10 cellular contexts compared by ENCODE assay signal in genomic region chr20:62653373-62653772, GRCh38. TPM values are rescaled to one million over a fixed set of nuclear protein-coding genes. Genes with fewer than 3 reads are reported as not detected.
A peak's percentile ranks its signal among the peaks of the same experiment; 100 is the strongest.
DNase-seq lines count a peak whose midpoint lies in the region; ATAC-seq, FAIRE-seq and TF ChIP-seq lines count a peak whose summit lies in the region.
"Had no signal": no experiment of that assay in that cellular context is flagged by ENCODE, and none has a peak within 500 bp of the region (broad histone marks: within the 10 kb centered on the region; RNA-seq: fewer than 3 reads in every experiment).

No MANE protein-coding gene starts in this region.

- peak overlapping the region; percentile 57 to 71 for H3K27ac Mint-ChIP-seq in T-cell
- peak overlapping the region; percentile 67 for H3K27ac Mint-ChIP-seq in stimulated activated memory B cell treated with anti-CD40 and anti-IgM and Interleukin-4, amounts not matched to agents 10 μg/mL and 1 μg/mL and 100 μg/mL, for 72 hours
- no peak overlapping the region for H3K27ac Mint-ChIP-seq in endodermal cell

- in situ Hi-C loops in HepG2 (cut with HindIII; ENCODE audit: extremely low pct_ligation_motif_present, low pct_unique_long_range_greater_than_20kb) = no loop called here

- intact Hi-C loops in HepG2 (cut with micrococcal nuclease; ENCODE audit: unreplicated experiment) = no loop called here

- no peak overlapping the region for H2AFZ ChIP-seq in HepG2 (ENCODE audit: low read length)

- H3K4me3 Mint-ChIP-seq in T-cell = no peak overlapping the region
- H3K4me3 Mint-ChIP-seq in stimulated activated memory B cell treated with anti-CD40 and anti-IgM and Interleukin-4, amounts not matched to agents 10 μg/mL and 1 μg/mL and 100 μg/mL, for 72 hours = no peak overlapping the region
- H3K4me3 Mint-ChIP-seq in endodermal cell = no peak overlapping the region
- H3K4me3 Mint-ChIP-seq: neural crest cell had no signal

- WGBS in HepG2 (ENCODE audit: low lambda C conversion rate) = 88% methylated on average over 12 of the region's 12 CpGs
- 81 to 87% methylated on average over 9 to 12 of the region's 12 CpGs for WGBS in endodermal cell (ENCODE audit: insufficient coverage in 1 of 2, insufficient read length in 1 of 2), 2 experiments

- no peaks in the 10 kb centered on the region for H3K27me3 Mint-ChIP-seq in T-cell
- H3K27me3 Mint-ChIP-seq in stimulated activated memory B cell treated with anti-CD40 and anti-IgM and Interleukin-4, amounts not matched to agents 10 μg/mL and 1 μg/mL and 100 μg/mL, for 72 hours = no peaks in the 10 kb centered on the region
- no peaks in the 10 kb centered on the region for H3K27me3 Mint-ChIP-seq in endodermal cell (ENCODE audit: insufficient read depth)

- peak overlapping the region; percentile 74; the same call in 1 of the 2 replicates for H3K9ac ChIP-seq in HepG2 (ENCODE audit: insufficient read depth, low read depth, low read length)
- no peak overlapping the region for H3K9ac ChIP-seq in endodermal cell (ENCODE audit: extremely low read depth, low read length, poor library complexity, severe bottlenecking)

- H3K27me3 ChIP-seq in DOHH2 (ENCODE audit: control insufficient read depth, low read length) (no peaks in the 10 kb centered on the region), HepG2 (ENCODE audit: control insufficient read depth in 1 of 2, insufficient read depth in 2 of 2, low read length in 2 of 2) (no peaks in the 10 kb centered on the region), endodermal cell (ENCODE audit: control insufficient read depth, insufficient read depth, low read length, poor library complexity, severe bottlenecking) (no peaks in the 10 kb centered on the region)

- TF ChIP-seq POLR2A in HepG2 (IDR thresholded peaks at IDR 0.05; ENCODE audit: insufficient read depth in 1 of 2, low read depth in 2 of 2, low read length in 2 of 2) = no peak

- H3K79me2 ChIP-seq in DOHH2 (ENCODE audit: control insufficient read depth, low read length) (peaks cover 95% of the 10 kb centered on the region), HepG2 (ENCODE audit: insufficient read depth, low read length) (peaks cover 50% of the 10 kb centered on the region)

- no peak for DNase-seq in T-cell
- DNase-seq in HepG2 (ENCODE audit: low spot score) = no peak
- DNase-seq in epidermal melanocyte (ENCODE audit: insufficient read length, low spot score) = no peak
- no peak for DNase-seq in SIG-M5 (lab: John Stamatoyannopoulos, UW)
- DNase-seq in endodermal cell = no peak

- peaks cover 21 to 36% (median 33%) of the 10 kb centered on the region in 3 donors for H3K4me1 Mint-ChIP-seq in T-cell
- H3K4me1 Mint-ChIP-seq in stimulated activated memory B cell treated with anti-CD40 and anti-IgM and Interleukin-4, amounts not matched to agents 10 μg/mL and 1 μg/mL and 100 μg/mL, for 72 hours = peaks cover 62% of the 10 kb centered on the region
- peaks cover 5% of the 10 kb centered on the region for H3K4me1 Mint-ChIP-seq in endodermal cell

- H3K4me2 ChIP-seq in DOHH2 (ENCODE audit: low read length) = peak overlapping the region; percentile 80
- no peak overlapping the region for H3K4me2 ChIP-seq in HepG2 (ENCODE audit: low read depth, low read length)

- H3K27ac ChIP-seq in DOHH2 (ENCODE audit: low read depth, low read length) (peak overlapping the region; percentile 96), HepG2 (ENCODE audit: extremely low read length, insufficient read depth, low read length) (no peak overlapping the region), endodermal cell (ENCODE audit: low read depth, low read length) (no peak overlapping the region)

- H3K36me3 Mint-ChIP-seq in T-cell (no peaks in the 10 kb centered on the region), endodermal cell (ENCODE audit: low read depth) (no peaks in the 10 kb centered on the region)
- peaks cover 5% of the 10 kb centered on the region for H3K36me3 Mint-ChIP-seq in stimulated activated memory B cell treated with anti-CD40 and anti-IgM and Interleukin-4, amounts not matched to agents 10 μg/mL and 1 μg/mL and 100 μg/mL, for 72 hours

- H3K4me1 ChIP-seq in DOHH2 (ENCODE audit: control insufficient read depth, low read length) = peaks cover 72% of the 10 kb centered on the region
- peaks cover 33% of the 10 kb centered on the region for H3K4me1 ChIP-seq in HepG2 (ENCODE audit: insufficient read depth, low read length)
- no peaks in the 10 kb centered on the region for H3K4me1 ChIP-seq in endodermal cell (ENCODE audit: control insufficient read depth, insufficient read depth, low read length)

- no peak for FAIRE-seq in HepG2 (lab: Jason Lieb, UNC)

- H3K36me3 ChIP-seq in DOHH2 (ENCODE audit: control insufficient read depth, low read length) = peaks cover 85% of the 10 kb centered on the region
- H3K36me3 ChIP-seq in HepG2 (replicated peaks in 1 of 2; ENCODE audit: control insufficient read depth in 1 of 2, insufficient read depth in 2 of 2, low read length in 2 of 2) = peaks cover 6 to 61% of the 10 kb centered on the region in 2 experiments; a peak in 4 of 5 replicates
- no peaks in the 10 kb centered on the region for H3K36me3 ChIP-seq in endodermal cell (ENCODE audit: control insufficient read depth, insufficient read depth, low read length)

- no peaks in the 10 kb centered on the region for H3K9me3 ChIP-seq in DOHH2 (ENCODE audit: control insufficient read depth, insufficient read depth, low read length)
- H3K9me3 ChIP-seq in HepG2 (ENCODE audit: low read length) = no peaks in the 10 kb centered on the region
- no peaks in the 10 kb centered on the region for H3K9me3 ChIP-seq in endodermal cell (ENCODE audit: control insufficient read depth, low read length)

- no peaks in the 10 kb centered on the region for H3K9me3 Mint-ChIP-seq in T-cell
- no peaks in the 10 kb centered on the region for H3K9me3 Mint-ChIP-seq in stimulated activated memory B cell treated with anti-CD40 and anti-IgM and Interleukin-4, amounts not matched to agents 10 μg/mL and 1 μg/mL and 100 μg/mL, for 72 hours
- H3K9me3 Mint-ChIP-seq in endodermal cell = no peaks in the 10 kb centered on the region
- H3K9me3 Mint-ChIP-seq: neural crest cell had no signal

- no peak for TF ChIP-seq RAD21 in HepG2 (CRISPR knock-in tag; IDR thresholded peaks at IDR 0.05)

- CTCF ChIA-PET in T-cell (lab: Charles Lee) = interaction anchor here in 1 of 2 donors (0.6 kb wide), 1 partner anchor 11 kb away, joined by 3 read pairs; no protein-coding TSS in a partner anchor
- CTCF ChIA-PET in HepG2 (lab: Yijun Ruan, JAX; ENCODE audit: low intra/inter-chr PET ratio, low total read pairs) = no interaction called here

- POLR2A ChIA-PET in T-cell (lab: Charles Lee) (no interaction called here), HepG2 (lab: Yijun Ruan, JAX) (interaction anchor here (0.8 to 3.7 kb wide), 5 partner anchors 13 to 286 kb away, joined by 4 to 36 read pairs (median 4); partner anchors contain the start of gene OGFR)

- H3K9me2 ChIP-seq in DOHH2 (replicated peaks; ENCODE audit: control insufficient read depth, low read length) = no peaks in the 10 kb centered on the region

- no peak overlapping the region; the same call in 1 of the 2 replicates for H3K4me3 ChIP-seq in DOHH2 (ENCODE audit: low read length)
- no peak overlapping the region for H3K4me3 ChIP-seq in HepG2 (replicated peaks in 1 of 3; ENCODE audit: insufficient read depth in 1 of 3, low read depth in 2 of 3, low read length in 3 of 3)
- no peak overlapping the region for H3K4me3 ChIP-seq in endodermal cell (ENCODE audit: low read length)

- H3F3A ChIP-seq in DOHH2 (ENCODE audit: control insufficient read depth, insufficient read depth) = peaks cover 21% of the 10 kb centered on the region

- TF ChIP-seq EP300 in HepG2 (IDR thresholded peaks at IDR 0.05; ENCODE audit: low read depth in 2 of 2, low read length in 2 of 2) (no peak), HepG2 (CRISPR knock-in tag; IDR thresholded peaks at IDR 0.05; ENCODE audit: borderline replicate concordance) (no peak)

- no peak for ATAC-seq in T-cell (replicated peaks in 1 of 4)
- ATAC-seq in HepG2 = no peak
- ATAC-seq in stimulated activated memory B cell treated with anti-CD40 and anti-IgM and Interleukin-4, amounts not matched to agents 10 μg/mL and 1 μg/mL and 100 μg/mL, for 72 hours = no peak
- ATAC-seq in GM21528 (IDR thresholded peaks at IDR 0.05; ENCODE audit: low FRiP score, unreplicated experiment) = no peak

- H4K20me1 ChIP-seq in DOHH2 (ENCODE audit: control insufficient read depth, insufficient read depth, low read depth, low read length) = peaks cover 25% of the 10 kb centered on the region; the same call in 1 of the 2 replicates
- no peaks in the 10 kb centered on the region for H4K20me1 ChIP-seq in HepG2 (ENCODE audit: insufficient read depth, low read length)

- TF ChIP-seq CTCF in DOHH2 (IDR thresholded peaks at IDR 0.05; ENCODE audit: low read depth, low read length, poor library complexity, severe bottlenecking) (no peak), HepG2 (CRISPR knock-in tag; IDR thresholded peaks at IDR 0.05) (no peak), endodermal cell (conservative IDR thresholded peaks at IDR 0.05) (no peak)

- BruUV-seq in HepG2 (replicated peaks; lab: Mats Ljungman, UMichigan) = no TSS peak

RNA-seq across cellular contexts. Expression of gene SLCO4A1, which starts 11.1 kb away (rescaled TPM):
- total RNA-seq in T-cell (1 to 10 TPM in 4 of 5 donors, under 1 TPM in 1; 0.98 to 7.2 (median 5.4) TPM), HepG2 (2016; rRNA removed; fragmentation: Illumina TruSeq; extraction: Trizol) (23.8 and 55.5 TPM in 2 replicates), endodermal cell (1 to 10 TPM; 2.9 to 5.0 TPM)
- total RNA-seq in HepG2 (2016; cell fraction: cytosol; rRNA removed; fragmentation: Illumina TruSeq; extraction: Trizol; ENCODE audit: low read depth) = 21.3 and 22.4 TPM in 2 replicates
- 20.7 and 58.6 TPM in 2 replicates for total RNA-seq in HepG2 (2016; cell fraction: insoluble cytoplasmic fraction; rRNA removed; fragmentation: Illumina TruSeq; extraction: Trizol)
- 31.3 and 32.0 TPM in 2 replicates for total RNA-seq in HepG2 (2016; cell fraction: membrane; rRNA removed; fragmentation: Illumina TruSeq; extraction: Trizol)
- total RNA-seq in HepG2 (2016; cell fraction: nucleus; rRNA removed; fragmentation: Illumina TruSeq; extraction: Trizol) = 55.7 and 65.4 TPM in 2 replicates
- 91.3 and 112 TPM in 2 replicates for polyA plus RNA-seq in HepG2 (2011; rRNA removed)
- polyA plus RNA-seq in HepG2 (2011; cell fraction: cytosol; rRNA removed) = 53.2 and 96.9 TPM in 2 replicates
- polyA plus RNA-seq in HepG2 (2011; cell fraction: nucleus; rRNA removed) = 133 and 239 TPM in 2 replicates
- 48.1 and 97.6 TPM in 2 replicates for polyA plus RNA-seq in HepG2 (2012)
- 14.3 and 17.6 TPM in 2 replicates for polyA plus RNA-seq in HepG2 (2016; cell fraction: cytosol; fragmentation: Illumina TruSeq; extraction: Trizol; ENCODE audit: low read depth)
- 25.9 and 26.2 TPM in 2 replicates for polyA plus RNA-seq in HepG2 (2016; cell fraction: insoluble cytoplasmic fraction; fragmentation: Illumina TruSeq; extraction: Trizol; ENCODE audit: low read depth)
- polyA plus RNA-seq in HepG2 (2016; cell fraction: membrane; fragmentation: Illumina TruSeq; extraction: Trizol; ENCODE audit: low read depth) = 21.9 and 22.4 TPM in 2 replicates
- polyA plus RNA-seq in HepG2 (2016; cell fraction: nucleus; fragmentation: Illumina TruSeq; extraction: Trizol; ENCODE audit: insufficient read depth, low read depth) = 114 and 125 TPM in 2 replicates
- polyA minus RNA-seq in HepG2 (2011; rRNA and poly(A)+ RNA removed; ENCODE audit: low replicate concordance) = 44.0 and 104 TPM in 2 replicates
- polyA minus RNA-seq in HepG2 (2011; cell fraction: cytosol; rRNA and poly(A)+ RNA removed) = 27.7 and 39.2 TPM in 2 replicates
- polyA minus RNA-seq in HepG2 (2011; cell fraction: nucleus; rRNA and poly(A)+ RNA removed) = 31.2 and 42.4 TPM in 2 replicates
- polyA plus RNA-seq in endodermal cell (2013, experiment 1 of 2) = 2.0 TPM
- 1.7 TPM for polyA plus RNA-seq in endodermal cell (2013, experiment 2 of 2)

RNA-seq across cellular contexts. Expression of gene NTSR1, which starts 55.3 kb away (rescaled TPM):
- total RNA-seq in T-cell (under 1 TPM in 3 of 5 donors, not detected in 2; 0.33 to 0.63 (median 0.53) TPM), HepG2 (2016; rRNA removed; fragmentation: Illumina TruSeq; extraction: Trizol) (0.09 TPM in 1 of 2 replicates, not detected in the other), endodermal cell (under 1 TPM; 0.11 to 0.62 TPM)
- not detected in 2 replicates for total RNA-seq in HepG2 (2016; cell fraction: cytosol; rRNA removed; fragmentation: Illumina TruSeq; extraction: Trizol; ENCODE audit: low read depth)
- 0.04 TPM in 1 of 2 replicates, not detected in the other for total RNA-seq in HepG2 (2016; cell fraction: insoluble cytoplasmic fraction; rRNA removed; fragmentation: Illumina TruSeq; extraction: Trizol)
- total RNA-seq in HepG2 (2016; cell fraction: membrane; rRNA removed; fragmentation: Illumina TruSeq; extraction: Trizol) = 0.09 TPM in 1 of 2 replicates, not detected in the other
- total RNA-seq in HepG2 (2016; cell fraction: nucleus; rRNA removed; fragmentation: Illumina TruSeq; extraction: Trizol) = 0.12 TPM in 1 of 2 replicates, not detected in the other
- polyA plus RNA-seq in HepG2 (2011; rRNA removed) = 0.12 and 0.17 TPM in 2 replicates
- 0.09 and 0.12 TPM in 2 replicates for polyA plus RNA-seq in HepG2 (2011; cell fraction: cytosol; rRNA removed)
- polyA plus RNA-seq in HepG2 (2011; cell fraction: nucleus; rRNA removed) = 0.38 and 0.51 TPM in 2 replicates
- 0.09 and 0.19 TPM in 2 replicates for polyA plus RNA-seq in HepG2 (2012)
- polyA plus RNA-seq in HepG2 (2016; cell fraction: cytosol; fragmentation: Illumina TruSeq; extraction: Trizol; ENCODE audit: low read depth) = not detected in 2 replicates
- 0.08 TPM in 1 of 2 replicates, not detected in the other for polyA plus RNA-seq in HepG2 (2016; cell fraction: insoluble cytoplasmic fraction; fragmentation: Illumina TruSeq; extraction: Trizol; ENCODE audit: low read depth)
- polyA plus RNA-seq in HepG2 (2016; cell fraction: membrane; fragmentation: Illumina TruSeq; extraction: Trizol; ENCODE audit: low read depth) = 0.05 TPM in 1 of 2 replicates, not detected in the other
- polyA plus RNA-seq in HepG2 (2016; cell fraction: nucleus; fragmentation: Illumina TruSeq; extraction: Trizol; ENCODE audit: insufficient read depth, low read depth) = 0.35 and 0.41 TPM in 2 replicates
- polyA minus RNA-seq in HepG2 (2011; rRNA and poly(A)+ RNA removed; ENCODE audit: low replicate concordance) = 0.24 TPM in 1 of 2 replicates, not detected in the other
- not detected in 2 replicates for polyA minus RNA-seq in HepG2 (2011; cell fraction: cytosol; rRNA and poly(A)+ RNA removed)
- 0.12 and 0.13 TPM in 2 replicates for polyA minus RNA-seq in HepG2 (2011; cell fraction: nucleus; rRNA and poly(A)+ RNA removed)
- polyA plus RNA-seq in endodermal cell (2013, experiment 1 of 2) = 2.0 TPM
- 1.4 TPM for polyA plus RNA-seq in endodermal cell (2013, experiment 2 of 2)
- total RNA-seq: neural crest cell, SK-MEL-5 had no signal
